In genomic region chr19:33264881-33265445, GRCh38 we compare ENCODE assay signal across 24 cellular contexts. TPM values are rescaled to one million over a fixed set of nuclear protein-coding genes. Genes with fewer than 3 reads are reported as not detected.
"Had no signal": no experiment of that assay in that cellular context is flagged by ENCODE, and none has a peak within 500 bp of the region (broad histone marks: within the 10 kb centered on the region; RNA-seq: fewer than 3 reads in every experiment).

No MANE protein-coding gene starts in this region.

- H3K4me3 ChIP-seq: dorsolateral prefrontal cortex, hepatocyte, lung, psoas muscle, right lobe of liver, tibial artery, upper lobe of left lung, uterus had no signal

- H3K4me1 ChIP-seq: parathyroid adenoma, psoas muscle, right lobe of liver, tibial artery, uterus had no signal

- H3K27ac Mint-ChIP-seq: nephron; stimulated activated memory B cell treated with anti-CD40 and anti-IgM and Interleukin-4, amounts not matched to agents 10 μg/mL and 1 μg/mL and 100 μg/mL, for 72 hours; stimulated activated naive CD8-positive, alpha-beta T cell treated with anti-CD3 and anti-CD28 coated beads, Interleukin-15, Interleukin-2, amounts not matched to agents 100 ng/mL and 50 ng/mL, for 24 hours had no signal

- H3K27ac ChIP-seq: dorsolateral prefrontal cortex, hepatocyte, parathyroid adenoma, psoas muscle, right lobe of liver, tibial artery, upper lobe of left lung, uterus had no signal

- H3K27me3 ChIP-seq: dorsolateral prefrontal cortex, hepatocyte, right lobe of liver, upper lobe of left lung, uterus had no signal

- H3K9me3 ChIP-seq: psoas muscle, right lobe of liver, tibial artery, upper lobe of left lung, uterus had no signal

- H3K79me2 ChIP-seq: hepatocyte, parathyroid adenoma had no signal

- H3K9me3 Mint-ChIP-seq: naive B cell; nephron; stimulated activated memory B cell treated with anti-CD40 and anti-IgM and Interleukin-4, amounts not matched to agents 10 μg/mL and 1 μg/mL and 100 μg/mL, for 72 hours; stimulated activated naive CD8-positive, alpha-beta T cell treated with anti-CD3 and anti-CD28 coated beads, Interleukin-15, Interleukin-2, amounts not matched to agents 100 ng/mL and 50 ng/mL, for 24 hours had no signal

- H2AFZ ChIP-seq: hepatocyte, parathyroid adenoma had no signal

- H3K4me2 ChIP-seq: hepatocyte had no signal

- H3K36me3 ChIP-seq: right lobe of liver, tibial artery, upper lobe of left lung, uterus had no signal

- DNase-seq: dorsolateral prefrontal cortex; effector CD8-positive, alpha-beta T cell; foreskin melanocyte; head of caudate nucleus; left colon; left ventricle myocardium superior; mesenchymal stem cell; naive B cell; psoas muscle; retina; stimulated activated CD4-positive, alpha-beta T cell treated with anti-CD3 and anti-CD28 coated beads, Interleukin-15, amount 100 ng/mL, for 24 hours; stimulated activated CD4-positive, alpha-beta T cell treated with anti-CD3 and anti-CD28 coated beads, Interleukin-1b, Interleukin-23, amount 100 ng/mL, for 48 hours; stimulated activated CD4-positive, alpha-beta T cell treated with anti-CD3 and anti-CD28 coated beads, Interleukin-4, amount 100 ng/mL, for 24 hours; tibial artery; uterus had no signal

- H3K36me3 Mint-ChIP-seq: naive B cell; stimulated activated memory B cell treated with anti-CD40 and anti-IgM and Interleukin-4, amounts not matched to agents 10 μg/mL and 1 μg/mL and 100 μg/mL, for 72 hours had no signal

- H3K9ac ChIP-seq: parathyroid adenoma had no signal

- H3K4me1 Mint-ChIP-seq: nephron had no signal

- H3K4me3 Mint-ChIP-seq: nephron; stimulated activated memory B cell treated with anti-CD40 and anti-IgM and Interleukin-4, amounts not matched to agents 10 μg/mL and 1 μg/mL and 100 μg/mL, for 72 hours; stimulated activated naive CD8-positive, alpha-beta T cell treated with anti-CD3 and anti-CD28 coated beads, Interleukin-15, Interleukin-2, amounts not matched to agents 100 ng/mL and 50 ng/mL, for 24 hours had no signal

RNA-seq across cellular contexts. Expression of gene SLC7A10, which starts 39.3 kb away (rescaled TPM):
- total RNA-seq: kidney epithelial cell, left ventricle myocardium superior, right lobe of liver, uterus had no signal
